1 cellular context compared by ENCODE assay signal in genomic region chr12:120528861-120529525, GRCh38.
TF ChIP-seq lines count a peak whose summit lies in the region.

Gene COQ5 (minus strand): TSS chr12:120529158. CDS start chr12:120529141, 17 bp downstream.

TF ChIP-seq in K562, 482 proteins besides CTCF, POLR2A, EP300 and RAD21 (continued from another document and continues in another):
- TF ChIP-seq PBX2 (CRISPR knock-in tag; IDR thresholded peaks at IDR 0.05; ENCODE audit: low read depth) = no peak
- peak; percentile 27; the same call in 1 of the 2 replicates for TF ChIP-seq PBX2 (tag; conservative IDR thresholded peaks at IDR 0.05; ENCODE audit: low read depth)
- TF ChIP-seq ZNF133 (CRISPR knock-in tag; IDR thresholded peaks at IDR 0.05) = peak; percentile 15; the same call in 1 of the 2 replicates
- peak; percentile 91 for TF ChIP-seq RBBP5 (IDR thresholded peaks at IDR 0.05; ENCODE audit: borderline replicate concordance, insufficient read depth, low read length, poor library complexity, severe bottlenecking)
- peak; percentile 46; the same call in 1 of the 2 replicates for TF ChIP-seq LEF1 (IDR thresholded peaks at IDR 0.05)
- no peak for TF ChIP-seq ARHGAP35 (IDR thresholded peaks at IDR 0.05; ENCODE audit: partially characterized antibody)
- peak; percentile 59; the same call in 1 of the 2 replicates for TF ChIP-seq CTBP1 (IDR thresholded peaks at IDR 0.05; ENCODE audit: borderline replicate concordance)
- TF ChIP-seq FOXA3 (CRISPR knock-in tag; conservative IDR thresholded peaks at IDR 0.05 in 1 of 2, IDR thresholded peaks at IDR 0.05 in 1 of 2) = 0 out of 4 replicates have a peak, but pooled peaks of 1 of the 2 experiments have one; percentile 33
- TF ChIP-seq ZBTB17 (CRISPR knock-in tag; IDR thresholded peaks at IDR 0.05) = peak; percentile 63; the same call in 1 of the 2 replicates
- no peak for TF ChIP-seq PPARD (CRISPR knock-in tag; IDR thresholded peaks at IDR 0.05)
- TF ChIP-seq FOXP1 (CRISPR knock-in tag; IDR thresholded peaks at IDR 0.05) = peak; percentile 92
- no peak for TF ChIP-seq RAD51 (IDR thresholded peaks at IDR 0.05; ENCODE audit: borderline replicate concordance, low read depth)
- no peak for TF ChIP-seq PHTF2 (CRISPR knock-in tag; IDR thresholded peaks at IDR 0.05)
- TF ChIP-seq ARNT (IDR thresholded peaks at IDR 0.05) = peak; percentile 38 to 59; a peak in 1 of 4 replicates
- TF ChIP-seq MLLT1 (IDR thresholded peaks at IDR 0.05) = peak; percentile 48 to 65; a peak in 2 of 4 replicates
- TF ChIP-seq TAF1 (IDR thresholded peaks at IDR 0.05; ENCODE audit: control insufficient read depth, extremely low read depth, insufficient read depth, low read length, severe bottlenecking) = peak; percentile 99
- TF ChIP-seq U2AF2 (optimal IDR thresholded peaks at IDR 0.05; ENCODE audit: low read depth, low read length) = no peak
- no peak for TF ChIP-seq ZNF518B (CRISPR knock-in tag; IDR thresholded peaks at IDR 0.05)
- TF ChIP-seq ESRRA (IDR thresholded peaks at IDR 0.05; ENCODE audit: borderline replicate concordance, low read depth) = peak; percentile 72
- peak; percentile 10; the same call in 1 of the 2 replicates for TF ChIP-seq NR4A1 (CRISPR knock-in tag; IDR thresholded peaks at IDR 0.05)
- no peak; the same call in 1 of the 2 replicates for TF ChIP-seq NR4A1 (tag; IDR thresholded peaks at IDR 0.05)
- no peak for TF ChIP-seq RBM25 (IDR thresholded peaks at IDR 0.05; ENCODE audit: low read depth, low read length, severe bottlenecking)
- no peak for TF ChIP-seq ZNF449 (CRISPR knock-in tag; IDR thresholded peaks at IDR 0.05)
- TF ChIP-seq CXXC5 (CRISPR knock-in tag; IDR thresholded peaks at IDR 0.05) = peak; percentile 96
- TF ChIP-seq ZBTB9 (CRISPR knock-in tag; IDR thresholded peaks at IDR 0.05) = 0 out of 2 replicates have a peak, but pooled peaks have one; percentile 59
- TF ChIP-seq CREM (IDR thresholded peaks at IDR 0.05; ENCODE audit: low read depth) = peak; percentile 96
- peak; percentile 99 for TF ChIP-seq TAF9B (IDR thresholded peaks at IDR 0.05; ENCODE audit: partially characterized antibody)
- TF ChIP-seq GABPB1 (CRISPR knock-in tag; IDR thresholded peaks at IDR 0.05) = peak; percentile 74; the same call in 1 of the 2 replicates
- TF ChIP-seq XRCC4 (IDR thresholded peaks at IDR 0.05; ENCODE audit: extremely low read depth, insufficient read depth, insufficient read length) = no peak
- TF ChIP-seq PHF8 (IDR thresholded peaks at IDR 0.05; ENCODE audit: borderline replicate concordance, low read length) = peak; percentile 97
- TF ChIP-seq C11orf30 (IDR thresholded peaks at IDR 0.05; ENCODE audit: low read depth) = peak; percentile 88
- TF ChIP-seq ZNF407 (IDR thresholded peaks at IDR 0.05; ENCODE audit: low read depth) = peak; percentile 96
- TF ChIP-seq HLTF (IDR thresholded peaks at IDR 0.05) = peak; percentile 20; the same call in 1 of the 2 replicates
- peak; percentile 94 to 98 (median 98) for TF ChIP-seq YY1 (IDR thresholded peaks at IDR 0.05; ENCODE audit: borderline replicate concordance in 1 of 3, control insufficient read depth in 1 of 3, extremely low read depth in 1 of 3, insufficient read depth in 3 of 3, insufficient read length in 1 of 3, insufficient replicate concordance in 2 of 3, low read depth in 1 of 3, low read length in 2 of 3)
- no peak for TF ChIP-seq ZKSCAN3 (CRISPR knock-in tag; IDR thresholded peaks at IDR 0.05)
- no peak for TF ChIP-seq PCBP1 (IDR thresholded peaks at IDR 0.05; ENCODE audit: low read depth, low read length, poor library complexity, severe bottlenecking)
- TF ChIP-seq CC2D1A (IDR thresholded peaks at IDR 0.05) = no peak; the same call in 1 of the 2 replicates
- TF ChIP-seq RB1 (IDR thresholded peaks at IDR 0.05; ENCODE audit: low read depth) = peak; percentile 84
- peak in 1 of 2 experiments; percentile 78; a peak in 2 of 4 replicates for TF ChIP-seq CSDE1 (IDR thresholded peaks at IDR 0.05)
- no peak for TF ChIP-seq NELFE (IDR thresholded peaks at IDR 0.05; ENCODE audit: insufficient read depth, insufficient read length)
- peak; percentile 57; the same call in 1 of the 2 replicates for TF ChIP-seq ZBTB2 (IDR thresholded peaks at IDR 0.05)
